ENCODE assay signal across 8 cellular contexts in genomic region chr16:11128211-11129123, GRCh38.
DNase-seq lines count a peak whose midpoint lies in the region; ATAC-seq, FAIRE-seq and TF ChIP-seq lines count a peak whose summit lies in the region.

No MANE protein-coding gene starts in this region.

- ATAC-seq in activated CD8-positive, alpha-beta T cell treated with anti-CD3 and anti-CD28 coated beads, Interleukin-2, amount 10 ng/mL, durations not matched to agents 7 days and 5 days: peak; percentile 76
- ATAC-seq in left ventricle myocardium superior: peak; percentile 90
- peak; percentile 40 for ATAC-seq in thoracic aorta (ENCODE audit: insufficient number of reproducible peaks, low FRiP score, low read depth)
- ATAC-seq in HG02981 (IDR thresholded peaks at IDR 0.05; ENCODE audit: unreplicated experiment): no peak

- peak overlapping the region in 1 of 2 donors; percentile 24 for H3K27ac ChIP-seq in thoracic aorta

- H3K9me3 Mint-ChIP-seq in activated CD8-positive, alpha-beta T cell treated with anti-CD3 and anti-CD28 coated beads, Interleukin-2, amount 10 ng/mL, durations not matched to agents 7 days and 5 days (ENCODE audit: insufficient read depth): no peaks in the 10 kb centered on the region

- H3K27me3 ChIP-seq in thoracic aorta (replicated peaks; ENCODE audit: insufficient read depth): no peaks in the 10 kb centered on the region

- H3K9me3 ChIP-seq in thoracic aorta: no peaks in the 10 kb centered on the region

- no peak overlapping the region for H3K4me3 ChIP-seq in thoracic aorta

- peaks cover 72% of the 10 kb centered on the region for H3K36me3 Mint-ChIP-seq in activated CD8-positive, alpha-beta T cell treated with anti-CD3 and anti-CD28 coated beads, Interleukin-2, amount 10 ng/mL, durations not matched to agents 7 days and 5 days (ENCODE audit: low read depth)

- DNase-seq in SIG-M5 treated with dmso at 0.1 percent for 504 hours (lab: John Stamatoyannopoulos, UW; ENCODE audit: unreplicated experiment): peak; percentile 19
- DNase-seq in SIG-M5 (lab: John Stamatoyannopoulos, UW): no peak
- peak; percentile 63 for DNase-seq in activated CD8-positive, alpha-beta T cell treated with anti-CD3 and anti-CD28 coated beads, Interleukin-2, amount 10 ng/mL, durations not matched to agents 7 days and 5 days
- DNase-seq in left ventricle myocardium superior: peak; percentile 86
- DNase-seq in thoracic aorta (ENCODE audit: low spot score): no peak
- no peak for DNase-seq in pons (ENCODE audit: low spot score)
- no peak for DNase-seq in frontal cortex (ENCODE audit: low spot score in 2 of 2)

- H3K27ac Mint-ChIP-seq in activated CD8-positive, alpha-beta T cell treated with anti-CD3 and anti-CD28 coated beads, Interleukin-2, amount 10 ng/mL, durations not matched to agents 7 days and 5 days: peak overlapping the region; percentile 93

- H3K4me1 Mint-ChIP-seq in activated CD8-positive, alpha-beta T cell treated with anti-CD3 and anti-CD28 coated beads, Interleukin-2, amount 10 ng/mL, durations not matched to agents 7 days and 5 days (ENCODE audit: low read depth): peaks cover 81% of the 10 kb centered on the region

- CTCF ChIA-PET in activated CD8-positive, alpha-beta T cell treated with anti-CD3 and anti-CD28 coated beads, Interleukin-2, amount 10 ng/mL, durations not matched to agents 7 days and 5 days (lab: Charles Lee): interaction anchor here (1.1 to 2.4 kb wide), 3 partner anchors 11 to 127 kb away, joined by 3 to 10 read pairs (median 10); partner anchors contain the start of gene SOCS1

- peak overlapping the region; percentile 28 for H3K4me3 Mint-ChIP-seq in activated CD8-positive, alpha-beta T cell treated with anti-CD3 and anti-CD28 coated beads, Interleukin-2, amount 10 ng/mL, durations not matched to agents 7 days and 5 days

- no peaks in the 10 kb centered on the region for H3K27me3 Mint-ChIP-seq in activated CD8-positive, alpha-beta T cell treated with anti-CD3 and anti-CD28 coated beads, Interleukin-2, amount 10 ng/mL, durations not matched to agents 7 days and 5 days (ENCODE audit: low read depth)

- FAIRE-seq in frontal cortex (lab: Jason Lieb, UNC): no peak

- peaks cover 5% of the 10 kb centered on the region for H3K36me3 ChIP-seq in thoracic aorta

- POLR2A ChIA-PET in activated CD8-positive, alpha-beta T cell treated with anti-CD3 and anti-CD28 coated beads, Interleukin-2, amount 10 ng/mL, durations not matched to agents 7 days and 5 days (lab: Charles Lee): interaction anchor here (0.5 to 1.5 kb wide), 3 partner anchors 97 to 158 kb away, joined by 3 read pairs; no protein-coding TSS in a partner anchor

- no peak for TF ChIP-seq CTCF in thoracic aorta (IDR thresholded peaks at IDR 0.05)

- H3K4me1 ChIP-seq in thoracic aorta (ENCODE audit: control insufficient read depth in 1 of 2, low read depth in 2 of 2): peaks cover 20 to 67% of the 10 kb centered on the region in 2 donors

- intact Hi-C loops in left ventricle myocardium superior (cut with micrococcal nuclease): no loop called here

Comparison
In these comparisons a context has a peak if more than half of its experiments do, and no peak if none do; other contexts are left out.
1. DNase-seq: peak in SIG-M5 treated with dmso at 0.1 percent for 504 hours (single experiment), activated CD8-positive, alpha-beta T cell treated with anti-CD3 and anti-CD28 coated beads, Interleukin-2, amount 10 ng/mL, durations not matched to agents 7 days and 5 days (single experiment) and left ventricle myocardium superior (single experiment); none in SIG-M5 (single experiment), thoracic aorta (single experiment), pons (single experiment) and frontal cortex (0 of 2).